In the genomic region with DNA sequence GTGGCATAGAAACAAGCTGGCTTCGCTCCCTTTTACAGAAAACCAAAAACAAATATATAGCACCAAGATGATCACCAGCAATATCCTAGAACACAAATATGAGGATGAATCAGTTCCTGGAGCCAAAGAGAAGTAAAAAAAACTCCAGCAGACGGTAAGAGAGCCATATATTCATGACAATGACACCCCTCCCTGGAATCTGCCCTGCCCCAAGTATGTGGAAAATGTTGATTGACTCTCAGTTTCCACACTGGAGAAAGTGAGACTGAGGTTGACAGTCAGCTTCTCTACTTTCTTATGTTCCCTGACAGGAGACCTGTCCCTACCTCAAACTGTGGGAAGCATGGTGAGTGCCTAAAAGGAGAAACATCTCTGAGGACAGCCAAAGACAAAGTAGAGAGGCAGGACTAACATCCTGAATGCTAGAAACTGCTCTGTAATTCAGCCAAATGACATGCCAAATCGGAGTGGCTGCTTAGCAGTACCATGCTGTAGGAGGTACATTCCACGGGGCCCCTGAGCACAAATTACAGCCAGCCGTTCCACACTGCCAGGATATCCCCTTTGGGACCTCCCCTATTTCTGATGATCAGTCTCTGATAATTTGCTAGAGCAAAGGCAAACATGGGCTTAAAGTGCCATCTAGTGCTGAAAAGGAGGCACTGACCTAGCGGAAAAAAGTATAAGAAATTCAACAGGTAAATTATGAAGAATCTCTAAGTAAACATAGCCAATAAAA, we compare ENCODE assay signal across 10 cellular contexts.
DNase-seq lines count a peak whose midpoint lies in the region; TF ChIP-seq lines count a peak whose summit lies in the region.
"Had no signal": no experiment of that assay in that cellular context is flagged by ENCODE, and none has a peak within 500 bp of the region (broad histone marks: within the 10 kb centered on the region; RNA-seq: fewer than 3 reads in every experiment).

No MANE protein-coding gene starts in this region.

- intact Hi-C loops in vagina (cut with DNase I), result no loop called here

- no peaks in the 10 kb centered on the region for H4K20me1 ChIP-seq in fibroblast of lung (ENCODE audit: control insufficient read depth, extremely low read depth, insufficient read depth, low read length)

- H3K4me1 ChIP-seq in fibroblast of lung (ENCODE audit: control insufficient read depth, extremely low read depth, insufficient read depth, low read length), result no peaks in the 10 kb centered on the region
- no peaks in the 10 kb centered on the region for H3K4me1 ChIP-seq in vagina

- no peak overlapping the region for H3K4me3 ChIP-seq in fibroblast of lung (replicated peaks in 1 of 4; ENCODE audit: control extremely low read depth in 1 of 4, insufficient read depth in 1 of 4, low read depth in 3 of 4, low read length in 4 of 4)
- H3K4me3 ChIP-seq in vagina, result no peak overlapping the region

- H3K9ac ChIP-seq in fibroblast of lung (ENCODE audit: insufficient read depth, low read length), result no peak overlapping the region

- in situ Hi-C loops in ACHN (cut with HindIII; ENCODE audit: low pct_ligation_motif_present, low pct_unique_long_range_greater_than_20kb, low sequenced_read_pairs) (no loop called here), GM13977 (cut with MboI; ENCODE audit: low pct_unique_long_range_greater_than_20kb, low sequenced_read_pairs, unreplicated experiment) (no loop called here)

- peak overlapping the region; percentile 40 for H2AFZ ChIP-seq in fibroblast of lung (ENCODE audit: low read length)

- TF ChIP-seq POLR2A in vagina (IDR thresholded peaks at IDR 0.05), result no peak

- peak; percentile 40 for TF ChIP-seq CTCF in GM13977 (IDR thresholded peaks at IDR 0.05; ENCODE audit: extremely low read depth, insufficient read depth, missing control alignments)
- peak; percentile 46 to 51 for TF ChIP-seq CTCF in fibroblast of lung (conservative IDR thresholded peaks at IDR 0.05 in 1 of 2, IDR thresholded peaks at IDR 0.05 in 1 of 2; ENCODE audit: low read depth in 1 of 2, low read length in 2 of 2)
- TF ChIP-seq CTCF in vagina (IDR thresholded peaks at IDR 0.05), result no peak

- H3K27me3 ChIP-seq in fibroblast of lung (ENCODE audit: control insufficient read depth, insufficient read depth, low read length) (no peaks in the 10 kb centered on the region), vagina (no peaks in the 10 kb centered on the region)

- H3K36me3 ChIP-seq in fibroblast of lung (ENCODE audit: control insufficient read depth, insufficient read depth, low read length) (no peaks in the 10 kb centered on the region), vagina (no peaks in the 10 kb centered on the region)

- H3K9me3 ChIP-seq in fibroblast of lung (ENCODE audit: control insufficient read depth, insufficient read depth, low read depth, low read length) (no peaks in the 10 kb centered on the region), vagina (no peaks in the 10 kb centered on the region)

- H3K27ac ChIP-seq in fibroblast of lung (ENCODE audit: insufficient read depth, low read length) (peak overlapping the region; percentile 70), vagina (no peak overlapping the region)

- no peak overlapping the region for H3K4me2 ChIP-seq in fibroblast of lung (ENCODE audit: extremely low read depth, insufficient read depth, low read length)

- DNase-seq in ACHN (peak; percentile 28), GM13977 (ENCODE audit: low spot score) (no peak), OCI-M1 (lab: John Stamatoyannopoulos, UW) (peak; percentile 55), fibroblast of lung (ENCODE audit: low read depth in 2 of 2) (peak; percentile 52 to 79), islet precursor cell (no peak), NCI-H1105 (lab: John Stamatoyannopoulos, UW) (no peak), vagina (ENCODE audit: extremely low spot score in 2 of 2) (no peak), CD1c-positive myeloid dendritic cell (ENCODE audit: extremely low spot score) (no peak)
- DNase-seq: naive B cell; stimulated activated naive CD8-positive, alpha-beta T cell treated with anti-CD3 and anti-CD28 coated beads, Interleukin-15, Interleukin-2, amounts not matched to agents 100 U/mL and 50 U/mL, for 24 hours had no signal

- H3K79me2 ChIP-seq in fibroblast of lung (ENCODE audit: control insufficient read depth, insufficient read depth, low read length), result no peaks in the 10 kb centered on the region

Comparison
In these comparisons a context has a peak if more than half of its experiments do, and no peak if none do; other contexts are left out.
1. DNase-seq: peak in ACHN (single experiment), OCI-M1 (single experiment) and fibroblast of lung (2 of 2); none in GM13977 (single experiment), islet precursor cell (single experiment), NCI-H1105 (single experiment), vagina (0 of 2) and CD1c-positive myeloid dendritic cell (single experiment).
2. CTCF ChIP-seq: peak in GM13977 (single experiment) and fibroblast of lung (2 of 2); none in vagina (0 of 3).